In genomic region chr7:77327932-77328628, GRCh38 we compare ENCODE assay signal across 8 cellular contexts.
DNase-seq lines count a peak whose midpoint lies in the region; ATAC-seq and TF ChIP-seq lines count a peak whose summit lies in the region.

No MANE protein-coding gene starts in this region.

- peak overlapping the region; percentile 46 for H3K27ac ChIP-seq in OCI-LY1 (ENCODE audit: low read depth, low read length, poor library complexity, severe bottlenecking)
- H3K27ac ChIP-seq in brain microvascular endothelial cell = peak overlapping the region; percentile 20

- DNase-seq in GDM1 (lab: John Stamatoyannopoulos, UW) = peak; percentile 62
- DNase-seq in brain microvascular endothelial cell = no peak
- DNase-seq in osteocyte (ENCODE audit: extremely low spot score, unreplicated experiment) = no peak
- no peak for DNase-seq in GM19240 (ENCODE audit: insufficient read length, low spot score)
- no peak for DNase-seq in glutamatergic neuron

- H3K4me1 Mint-ChIP-seq in osteocyte (ENCODE audit: unreplicated experiment) (peaks cover 26% of the 10 kb centered on the region), glutamatergic neuron (ENCODE audit: low read depth, unreplicated experiment) (peaks cover 16% of the 10 kb centered on the region)

- no peaks in the 10 kb centered on the region for H3K9me3 ChIP-seq in OCI-LY1 (ENCODE audit: low read length)

- H3K27me3 ChIP-seq in OCI-LY1 (ENCODE audit: insufficient read depth, low read length) (no peaks in the 10 kb centered on the region), brain microvascular endothelial cell (replicated peaks) (no peaks in the 10 kb centered on the region)

- H3K4me3 ChIP-seq in OCI-LY1 (ENCODE audit: low read depth, low read length, poor library complexity, severe bottlenecking) (peak overlapping the region; percentile 2), brain microvascular endothelial cell (ENCODE audit: low read depth, low read length) (no peak overlapping the region)

- H3K4me1 ChIP-seq in OCI-LY1 (ENCODE audit: insufficient read depth, low read length, severe bottlenecking) = peaks cover 55% of the 10 kb centered on the region

- TF ChIP-seq CTCF in OCI-LY1 (IDR thresholded peaks at IDR 0.05; ENCODE audit: low read length) (no peak), brain microvascular endothelial cell (IDR thresholded peaks at IDR 0.05; ENCODE audit: low read depth, low read length, missing control alignments) (no peak), osteocyte (IDR thresholded peaks at IDR 0.05) (no peak), glutamatergic neuron (IDR thresholded peaks at IDR 0.05; ENCODE audit: partially characterized antibody, unreplicated experiment) (no peak)

- H3K9me3 Mint-ChIP-seq in osteocyte (ENCODE audit: unreplicated experiment) (no peaks in the 10 kb centered on the region), glutamatergic neuron (ENCODE audit: unreplicated experiment) (peaks cover 2% of the 10 kb centered on the region)

- no peak overlapping the region for H2AFZ ChIP-seq in OCI-LY1 (ENCODE audit: low read length)

- H4K20me1 ChIP-seq in OCI-LY1 (ENCODE audit: insufficient read depth, low read length) = no peaks in the 10 kb centered on the region

- peak overlapping the region; percentile 4; the same call in 1 of the 2 replicates for H3K9ac ChIP-seq in OCI-LY1 (ENCODE audit: low read length)

- H3K4me2 ChIP-seq in OCI-LY1 (ENCODE audit: low read length) = peak overlapping the region; percentile 40; the same call in 1 of the 2 replicates

- no peak for ATAC-seq in GM21576 (IDR thresholded peaks at IDR 0.05; ENCODE audit: unreplicated experiment)
- ATAC-seq in GM19395 (IDR thresholded peaks at IDR 0.05; ENCODE audit: unreplicated experiment) = no peak

- H3K36me3 ChIP-seq in OCI-LY1 (ENCODE audit: insufficient read depth, low read length) (no peaks in the 10 kb centered on the region), brain microvascular endothelial cell (replicated peaks) (no peaks in the 10 kb centered on the region)

- H3K27me3 Mint-ChIP-seq in osteocyte (ENCODE audit: unreplicated experiment) (no peaks in the 10 kb centered on the region), glutamatergic neuron (ENCODE audit: unreplicated experiment) (peaks cover 2% of the 10 kb centered on the region)

- in situ Hi-C loops in brain microvascular endothelial cell (cut with HindIII; ENCODE audit: low pct_ligation_motif_present, low sequenced_read_pairs) = no loop called here

- no peaks in the 10 kb centered on the region for H3F3A ChIP-seq in OCI-LY1 (ENCODE audit: insufficient read depth, low read length)

- H3K27ac Mint-ChIP-seq in osteocyte (ENCODE audit: unreplicated experiment) = peak overlapping the region; percentile 27
- H3K27ac Mint-ChIP-seq in glutamatergic neuron (ENCODE audit: unreplicated experiment) = no peak overlapping the region

- no peak overlapping the region for H3K4me3 Mint-ChIP-seq in osteocyte (ENCODE audit: unreplicated experiment)
- H3K4me3 Mint-ChIP-seq in glutamatergic neuron (ENCODE audit: unreplicated experiment) = no peak overlapping the region

- no peaks in the 10 kb centered on the region for H3K9me2 ChIP-seq in OCI-LY1 (ENCODE audit: low read depth, low read length)

- H3K36me3 Mint-ChIP-seq in osteocyte (ENCODE audit: unreplicated experiment) = no peaks in the 10 kb centered on the region
- no peaks in the 10 kb centered on the region for H3K36me3 Mint-ChIP-seq in glutamatergic neuron (ENCODE audit: unreplicated experiment)

- H3K79me2 ChIP-seq in OCI-LY1 (ENCODE audit: insufficient read depth, low read length) = no peaks in the 10 kb centered on the region
